ENCODE assay signal across 5 cellular contexts in the genomic region with DNA sequence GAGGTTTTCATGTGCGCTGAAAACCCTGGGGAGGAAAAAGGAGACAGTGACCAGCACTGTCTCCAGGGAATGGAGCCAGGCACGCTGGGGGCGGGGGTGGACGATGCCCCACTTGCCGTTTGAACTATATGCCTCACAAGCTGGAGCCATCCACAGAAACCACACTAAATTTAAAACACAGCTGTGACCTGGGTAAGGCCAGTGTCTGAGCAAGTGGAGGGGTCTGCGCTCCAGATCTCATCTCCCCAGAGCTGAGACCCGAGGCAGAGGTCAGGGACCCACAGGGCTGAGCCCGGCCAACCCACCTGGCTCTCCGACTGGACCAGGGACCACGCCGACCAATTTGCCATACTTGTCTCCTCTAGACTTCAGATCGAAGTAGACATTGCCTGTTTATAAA.
"Had no signal": no experiment of that assay in that cellular context is flagged by ENCODE, and none has a peak within 500 bp of the region (broad histone marks: within the 10 kb centered on the region; RNA-seq: fewer than 3 reads in every experiment).

No MANE protein-coding gene starts in this region.

- DNase-seq: H9, HCEC 1CT had no signal

- H3K4me3 ChIP-seq: GM23338 had no signal

- H3K27ac ChIP-seq: HL-60 had no signal

- H3K4me1 Mint-ChIP-seq: GM23338, H9 had no signal

- H3K27ac Mint-ChIP-seq: GM23338, H9 had no signal

- H3K9me3 Mint-ChIP-seq: GM23338, H9, IgD-negative memory B cell had no signal

- H3K27me3 Mint-ChIP-seq: IgD-negative memory B cell had no signal

- H3K4me3 Mint-ChIP-seq: GM23338, H9, IgD-negative memory B cell had no signal
